ENCODE assay signal across 8 cellular contexts in genomic region chr5:13356226-13356625, GRCh38.
"Had no signal": no experiment of that assay in that cellular context is flagged by ENCODE, and none has a peak within 500 bp of the region (broad histone marks: within the 10 kb centered on the region; RNA-seq: fewer than 3 reads in every experiment).

No MANE protein-coding gene starts in this region.

- H3K9me3 ChIP-seq: HAP-1 had no signal

- H3K36me3 ChIP-seq: HAP-1 had no signal

- FAIRE-seq: HepG2 had no signal

- H2AFZ ChIP-seq: GM23248 had no signal

- H3K9ac ChIP-seq: GM23248 had no signal

- H3K27ac Mint-ChIP-seq: HFFc6, IgD-negative memory B cell had no signal

- H3K36me3 Mint-ChIP-seq: IgD-negative memory B cell had no signal

- H3K27ac ChIP-seq: GM23248, HL-60 had no signal

- H3K27me3 Mint-ChIP-seq: IgD-negative memory B cell had no signal

- H3K4me3 Mint-ChIP-seq: HFFc6 had no signal

- H3K4me1 ChIP-seq: HAP-1 had no signal

- DNase-seq: GM23248, GOT3, H7, HFFc6 had no signal

- H3K4me1 Mint-ChIP-seq: IgD-negative memory B cell had no signal

- H3K4me3 ChIP-seq: GM23248, HAP-1 had no signal
